1 cellular context compared by ENCODE assay signal in the genomic region with DNA sequence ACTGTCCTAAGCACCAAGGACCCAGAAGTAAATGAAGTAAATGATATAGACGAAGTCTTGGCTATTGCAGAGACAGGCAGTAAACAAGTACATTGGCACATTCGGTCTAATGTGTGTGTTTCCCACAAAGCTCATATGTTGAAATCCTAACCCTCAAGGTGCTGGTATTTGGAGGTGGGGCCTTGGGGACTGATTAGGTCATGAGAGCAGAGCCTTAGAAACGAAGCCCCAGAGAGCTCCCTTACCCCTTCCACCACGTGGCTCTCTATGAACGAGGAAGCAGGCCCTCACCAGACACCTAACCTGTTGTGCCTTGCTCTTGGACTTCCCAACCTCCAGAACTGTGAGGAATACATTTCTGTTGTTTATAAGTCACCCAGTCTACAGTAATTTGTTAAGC.
TF ChIP-seq lines count a peak whose summit lies in the region.

No MANE protein-coding gene starts in this region.

TF ChIP-seq in IMR-90, 13 proteins besides CTCF, POLR2A, EP300 and RAD21:
- TF ChIP-seq CHD1 (IDR thresholded peaks at IDR 0.05; ENCODE audit: low read depth, low read length): no peak
- TF ChIP-seq CEBPB (IDR thresholded peaks at IDR 0.05; ENCODE audit: low read depth, low read length): 0 out of 2 replicates have a peak, but pooled peaks have one; percentile 33
TF ChIP-seq in IMR-90: peak in this region for 1.
